ENCODE assay signal across 8 cellular contexts in the genomic region with DNA sequence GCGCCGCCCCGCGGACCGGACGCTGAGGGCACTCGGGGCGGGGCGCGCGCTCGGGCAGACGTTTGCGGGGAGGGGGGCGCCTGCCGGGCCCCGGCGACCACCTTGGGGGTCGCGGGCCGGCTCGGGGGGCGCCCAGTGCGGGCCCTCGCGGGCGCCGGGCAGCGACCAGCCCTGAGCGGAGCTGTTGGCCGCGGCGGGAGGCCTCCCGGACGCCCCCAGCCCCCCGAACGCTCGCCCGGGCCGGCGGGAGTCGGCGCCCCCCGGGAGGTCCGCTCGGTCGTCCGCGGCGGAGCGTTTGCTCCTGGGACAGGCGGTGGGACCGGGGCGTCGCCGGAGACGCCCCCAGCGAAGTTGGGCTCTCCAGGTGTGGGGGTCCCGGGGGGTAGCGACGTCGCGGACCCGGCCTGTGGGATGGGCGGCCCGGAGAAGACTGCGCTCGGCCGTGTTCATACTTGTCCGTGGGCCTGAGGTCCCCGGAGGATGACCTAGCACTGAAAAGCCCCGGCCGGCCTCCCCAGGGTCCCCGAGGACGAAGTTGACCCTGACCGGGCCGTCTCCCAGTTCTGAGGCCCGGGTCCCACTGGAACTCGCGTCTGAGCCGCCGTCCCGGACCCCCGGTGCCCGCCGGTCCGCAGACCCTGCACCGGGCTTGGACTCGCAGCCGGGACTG. TPM values are rescaled to one million over a fixed set of nuclear protein-coding genes. Genes with fewer than 3 reads are reported as not detected.
DNase-seq lines count a peak whose midpoint lies in the region; ATAC-seq and TF ChIP-seq lines count a peak whose summit lies in the region.

No MANE protein-coding gene starts in this region.

- peak overlapping the region; percentile 93 for H3K4me3 Mint-ChIP-seq in activated CD4-positive, alpha-beta T cell treated with anti-CD3 and anti-CD28 coated beads for 36 hours
- H3K4me3 Mint-ChIP-seq in activated naive CD8-positive, alpha-beta T cell treated with anti-CD3 and anti-CD28 coated beads, Interleukin-2, amount 50 U/mL, for 24 hours, result peak overlapping the region; percentile 90

- intact Hi-C loops in activated CD4-positive, alpha-beta T cell treated with anti-CD3 and anti-CD28 coated beads for 36 hours (cut with DNase I, micrococcal nuclease), result no loop called here

- H3K9me3 ChIP-seq in thoracic aorta, result no peaks in the 10 kb centered on the region

- peak; percentile 28 for DNase-seq in activated CD4-positive, alpha-beta T cell treated with anti-CD3 and anti-CD28 coated beads for 36 hours
- no peak for DNase-seq in activated CD4-positive, alpha-beta T cell treated with anti-CD3 and anti-CD28 coated beads, Interleukin-2, amount 50 U/mL, for 1 hour
- DNase-seq in activated naive CD8-positive, alpha-beta T cell treated with anti-CD3 and anti-CD28 coated beads, Interleukin-2, amount 50 U/mL, for 24 hours, result peak; percentile 33
- DNase-seq in kidney epithelial cell (ENCODE audit: low read depth), result no peak
- DNase-seq in thoracic aorta (ENCODE audit: low spot score), result no peak
- no peak for DNase-seq in OCI-M2 (lab: John Stamatoyannopoulos, UW; ENCODE audit: unreplicated experiment)
- DNase-seq in HEK293T (ENCODE audit: extremely low spot score), result no peak
- no peak for DNase-seq in NCI-H226

- H3K9me3 Mint-ChIP-seq in activated CD4-positive, alpha-beta T cell treated with anti-CD3 and anti-CD28 coated beads for 36 hours (ENCODE audit: low read depth), result no peaks in the 10 kb centered on the region
- no peaks in the 10 kb centered on the region for H3K9me3 Mint-ChIP-seq in activated naive CD8-positive, alpha-beta T cell treated with anti-CD3 and anti-CD28 coated beads, Interleukin-2, amount 50 U/mL, for 24 hours

- H3K27ac ChIP-seq in thoracic aorta, result peak overlapping the region; percentile 85 to 90

- CTCF ChIA-PET in activated CD4-positive, alpha-beta T cell treated with anti-CD3 and anti-CD28 coated beads for 36 hours (lab: Charles Lee), result no interaction called here
- CTCF ChIA-PET in HEK293T (lab: Yijun Ruan, JAX), result no interaction called here

- H3K4me3 ChIP-seq in kidney epithelial cell (ENCODE audit: low read depth, low read length) (peak overlapping the region; percentile 75), thoracic aorta (peak overlapping the region; percentile 86)

- H3K36me3 Mint-ChIP-seq in activated CD4-positive, alpha-beta T cell treated with anti-CD3 and anti-CD28 coated beads for 36 hours (ENCODE audit: low read depth), result peaks cover 30% of the 10 kb centered on the region
- peaks cover 3% of the 10 kb centered on the region for H3K36me3 Mint-ChIP-seq in activated naive CD8-positive, alpha-beta T cell treated with anti-CD3 and anti-CD28 coated beads, Interleukin-2, amount 50 U/mL, for 24 hours (ENCODE audit: low read depth)

- no peaks in the 10 kb centered on the region for H3K27me3 Mint-ChIP-seq in activated CD4-positive, alpha-beta T cell treated with anti-CD3 and anti-CD28 coated beads for 36 hours
- H3K27me3 Mint-ChIP-seq in activated naive CD8-positive, alpha-beta T cell treated with anti-CD3 and anti-CD28 coated beads, Interleukin-2, amount 50 U/mL, for 24 hours, result no peaks in the 10 kb centered on the region

- H3K4me1 Mint-ChIP-seq in activated CD4-positive, alpha-beta T cell treated with anti-CD3 and anti-CD28 coated beads for 36 hours, result peaks cover 26% of the 10 kb centered on the region
- peaks cover 28% of the 10 kb centered on the region for H3K4me1 Mint-ChIP-seq in activated naive CD8-positive, alpha-beta T cell treated with anti-CD3 and anti-CD28 coated beads, Interleukin-2, amount 50 U/mL, for 24 hours

- H3K27me3 ChIP-seq in kidney epithelial cell (ENCODE audit: control insufficient read depth, insufficient read depth, low read length), result no peaks in the 10 kb centered on the region
- no peaks in the 10 kb centered on the region for H3K27me3 ChIP-seq in thoracic aorta (replicated peaks; ENCODE audit: insufficient read depth)

- H3K36me3 ChIP-seq in kidney epithelial cell (ENCODE audit: control insufficient read depth, insufficient read depth, low read length), result no peaks in the 10 kb centered on the region
- no peaks in the 10 kb centered on the region for H3K36me3 ChIP-seq in thoracic aorta

- ATAC-seq in activated CD4-positive, alpha-beta T cell treated with anti-CD3 and anti-CD28 coated beads for 36 hours, result no peak
- no peak for ATAC-seq in activated naive CD8-positive, alpha-beta T cell treated with anti-CD3 and anti-CD28 coated beads, Interleukin-2, amount 50 U/mL, for 24 hours
- no peak for ATAC-seq in thoracic aorta (ENCODE audit: insufficient number of reproducible peaks, low FRiP score, low read depth)

- peaks cover 24 to 37% of the 10 kb centered on the region in 2 donors for H3K4me1 ChIP-seq in thoracic aorta (ENCODE audit: control insufficient read depth in 1 of 2, low read depth in 2 of 2)

- peak overlapping the region; percentile 77 for H3K27ac Mint-ChIP-seq in activated CD4-positive, alpha-beta T cell treated with anti-CD3 and anti-CD28 coated beads for 36 hours
- peak overlapping the region; percentile 87 for H3K27ac Mint-ChIP-seq in activated naive CD8-positive, alpha-beta T cell treated with anti-CD3 and anti-CD28 coated beads, Interleukin-2, amount 50 U/mL, for 24 hours

- TF ChIP-seq CTCF in kidney epithelial cell (IDR thresholded peaks at IDR 0.05; ENCODE audit: insufficient read depth, low read length, poor library complexity, severe bottlenecking), result no peak
- no peak for TF ChIP-seq CTCF in thoracic aorta (IDR thresholded peaks at IDR 0.05)

- POLR2A ChIA-PET in activated CD4-positive, alpha-beta T cell treated with anti-CD3 and anti-CD28 coated beads for 36 hours (lab: Charles Lee), result no interaction called here
- POLR2A ChIA-PET in HEK293T (lab: Yijun Ruan, JAX), result no interaction called here

TF ChIP-seq in HEK293T, 16 proteins besides CTCF, POLR2A, EP300 and RAD21:
- TF ChIP-seq SUZ12 (IDR thresholded peaks at IDR 0.05), result no peak
TF ChIP-seq in HEK293T: peak in this region for 0.

RNA-seq across cellular contexts. Expression of a gene that starts 0.6 kb away (rescaled TPM):
- 10 to 100 TPM; 49.2 to 61.5 TPM for total RNA-seq in activated CD4-positive, alpha-beta T cell treated with anti-CD3 and anti-CD28 coated beads for 36 hours
- total RNA-seq in kidney epithelial cell (78.3 and 86.5 TPM in 2 replicates), thoracic aorta (10 to 100 TPM; 60.2 to 70.0 TPM)

RNA-seq across cellular contexts. Expression of a gene that starts 31.6 kb away (rescaled TPM):
- 1 to 10 TPM in 1 of 2 experiments, under 1 TPM in 1; 0.82 to 1.1 TPM for total RNA-seq in activated CD4-positive, alpha-beta T cell treated with anti-CD3 and anti-CD28 coated beads for 36 hours
- total RNA-seq in kidney epithelial cell (5.1 and 10.5 TPM in 2 replicates), thoracic aorta (1 to 10 TPM in 1 of 2 donors, under 1 TPM in 1; 0.27 to 1.9 TPM)

RNA-seq across cellular contexts. Expression of a gene that starts 32.1 kb away (rescaled TPM):
- 100 to 1,000 TPM; 108 to 113 TPM for total RNA-seq in activated CD4-positive, alpha-beta T cell treated with anti-CD3 and anti-CD28 coated beads for 36 hours
- 48.8 and 56.7 TPM in 2 replicates for total RNA-seq in kidney epithelial cell
- 100 to 1,000 TPM in 1 of 2 donors, 10 to 100 TPM in 1; 55.4 to 182 TPM for total RNA-seq in thoracic aorta

RNA-seq across cellular contexts. Expression of a gene that starts 35.4 kb away (rescaled TPM):
- total RNA-seq in activated CD4-positive, alpha-beta T cell treated with anti-CD3 and anti-CD28 coated beads for 36 hours, result 100 to 1,000 TPM; 161 to 180 TPM
- total RNA-seq in kidney epithelial cell (55.3 and 69.8 TPM in 2 replicates), thoracic aorta (10 to 100 TPM; 40.4 to 45.1 TPM)

RNA-seq across cellular contexts. Expression of a gene that starts 42.2 kb away (rescaled TPM):
- total RNA-seq in activated CD4-positive, alpha-beta T cell treated with anti-CD3 and anti-CD28 coated beads for 36 hours, result 10 to 100 TPM; 46.5 to 47.9 TPM
- total RNA-seq in kidney epithelial cell (66.8 and 69.4 TPM in 2 replicates), thoracic aorta (100 to 1,000 TPM in 1 of 2 donors, 10 to 100 TPM in 1; 80.1 to 124 TPM)

Comparison
In these comparisons a context has a peak if more than half of its experiments do, and no peak if none do; other contexts are left out.
1. DNase-seq: peak in activated CD4-positive, alpha-beta T cell treated with anti-CD3 and anti-CD28 coated beads for 36 hours (single experiment) and activated naive CD8-positive, alpha-beta T cell treated with anti-CD3 and anti-CD28 coated beads, Interleukin-2, amount 50 U/mL, for 24 hours (single experiment); none in activated CD4-positive, alpha-beta T cell treated with anti-CD3 and anti-CD28 coated beads, Interleukin-2, amount 50 U/mL, for 1 hour (single experiment), kidney epithelial cell (single experiment), thoracic aorta (single experiment), OCI-M2 (single experiment), HEK293T (single experiment) and NCI-H226 (single experiment).